Comparison of ENCODE assay signal across 15 cellular contexts in the genomic region with DNA sequence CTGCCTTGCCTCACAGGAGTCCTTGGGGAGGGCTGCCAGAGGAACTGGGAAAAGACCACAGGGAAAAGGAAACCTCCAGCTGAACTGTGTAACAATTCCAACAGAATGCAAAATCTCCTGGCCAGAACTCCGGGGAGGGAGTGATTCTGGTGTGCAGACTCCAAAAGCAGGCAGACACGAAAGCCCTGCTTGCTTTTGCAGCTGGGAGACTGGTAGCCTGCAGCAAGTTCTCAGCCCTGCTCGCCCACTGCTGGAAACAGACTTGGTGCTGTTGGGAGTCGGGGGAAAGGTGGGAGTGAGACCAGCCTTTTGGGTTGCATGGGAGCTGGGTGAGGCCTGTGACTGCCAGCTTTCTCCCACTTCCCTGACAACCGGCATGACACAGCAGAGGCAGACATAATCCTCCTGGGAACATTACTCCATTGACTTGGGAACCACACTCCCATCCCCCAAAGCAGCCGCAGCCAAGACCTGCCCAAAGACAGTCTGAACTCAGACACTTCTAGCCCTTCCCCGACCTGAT. TPM values are rescaled to one million over a fixed set of nuclear protein-coding genes. Genes with fewer than 3 reads are reported as not detected.
DNase-seq lines count a peak whose midpoint lies in the region; ATAC-seq lines count a peak whose summit lies in the region.
"Had no signal": no experiment of that assay in that cellular context is flagged by ENCODE, and none has a peak within 500 bp of the region (broad histone marks: within the 10 kb centered on the region; RNA-seq: fewer than 3 reads in every experiment).

No MANE protein-coding gene starts in this region.

- DNase-seq in MG63: peak; percentile 54
- peak in 46 of 61 donors; percentile 6 to 87 (median 36) for DNase-seq in caudate nucleus (lab: John Stamatoyannopoulos, UW)
- peak in 25 of 49 donors; percentile 4 to 59 (median 22) for DNase-seq in substantia nigra (lab: John Stamatoyannopoulos, UW)
- DNase-seq in activated CD4-positive, alpha-beta T cell treated with anti-CD3 and anti-CD28 coated beads, Interleukin-2, amount 50 U/mL, for 4 hours: no peak
- no peak for DNase-seq in activated gamma-delta T cell (lab: John Stamatoyannopoulos, UW)
- no peak for DNase-seq in activated T-cell treated with anti-CD3 and anti-CD28 coated beads, Interleukin-2, amount 50 U/mL, for 48 hours
- DNase-seq: activated T-cell treated with anti-CD3 and anti-CD28 coated beads, Interleukin-2, amount 50 U/mL, for 1 hour; GDM1; kidney; NCI-H748 treated with DMSO at 0.1 percent for 48 hours; stimulated activated naive CD4-positive, alpha-beta T cell treated with Interleukin-2 at 50 U/mL for 16 hours; T-helper 17 cell had no signal

- no peaks in the 10 kb centered on the region for H3K36me3 ChIP-seq in MG63

- H3K27me3 ChIP-seq in MG63 (no peaks in the 10 kb centered on the region), layer of hippocampus (ENCODE audit: control insufficient read depth, insufficient read depth, low read length) (no peaks in the 10 kb centered on the region)

- ATAC-seq in GM19463 (IDR thresholded peaks at IDR 0.05; ENCODE audit: unreplicated experiment): no peak
- ATAC-seq: T-helper 17 cell had no signal

- H3K27ac ChIP-seq in caudate nucleus (ENCODE audit: low read depth, low read length) (peak overlapping the region; percentile 40), layer of hippocampus (ENCODE audit: low read depth, low read length) (peak overlapping the region; percentile 27), substantia nigra (ENCODE audit: low read depth, low read length, poor library complexity, severe bottlenecking) (no peak overlapping the region)
- H3K27ac ChIP-seq: KMS-11 had no signal

- no peak overlapping the region for H3K4me3 ChIP-seq in MG63

- peaks cover 9% of the 10 kb centered on the region for H3K9me3 ChIP-seq in MG63

RNA-seq across cellular contexts. Expression of gene NMI, which starts 26.0 kb away (rescaled TPM):
- 8.6 and 11.8 TPM in 2 replicates for total RNA-seq in MG63 (2014; rRNA removed; shearing (Covaris generic); ENCODE audit: low replicate concordance)

RNA-seq across cellular contexts. Expression of gene TNFAIP6, which starts 42.0 kb away (rescaled TPM):
- total RNA-seq in MG63 (2014; rRNA removed; shearing (Covaris generic); ENCODE audit: low replicate concordance): 0.84 and 1.8 TPM in 2 replicates
- total RNA-seq: T-helper 17 cell had no signal

RNA-seq across cellular contexts. Expression of gene RBM43, which starts 53.8 kb away (rescaled TPM):
- 1.9 and 3.8 TPM in 2 replicates for total RNA-seq in MG63 (2014; rRNA removed; shearing (Covaris generic); ENCODE audit: low replicate concordance)

Comparison
In these comparisons a context has a peak if more than half of its experiments do, and no peak if none do; other contexts are left out.
1. DNase-seq: peak in MG63 (single experiment), caudate nucleus (46 of 61) and substantia nigra (25 of 49); none in activated CD4-positive, alpha-beta T cell treated with anti-CD3 and anti-CD28 coated beads, Interleukin-2, amount 50 U/mL, for 4 hours (0 of 2), activated gamma-delta T cell (single experiment) and activated T-cell treated with anti-CD3 and anti-CD28 coated beads, Interleukin-2, amount 50 U/mL, for 48 hours (0 of 2).